15 cellular contexts compared by ENCODE assay signal in genomic region chr20:47790032-47790965, GRCh38. TPM values are rescaled to one million over a fixed set of nuclear protein-coding genes. Genes with fewer than 3 reads are reported as not detected.
A peak's percentile ranks its signal among the peaks of the same experiment; 100 is the strongest.
DNase-seq lines count a peak whose midpoint lies in the region; ATAC-seq, FAIRE-seq and TF ChIP-seq lines count a peak whose summit lies in the region.
"Had no signal": no experiment of that assay in that cellular context is flagged by ENCODE, and none has a peak within 500 bp of the region (broad histone marks: within the 10 kb centered on the region; RNA-seq: fewer than 3 reads in every experiment).

No MANE protein-coding gene starts in this region.

- H3K36me3 ChIP-seq in astrocyte (ENCODE audit: insufficient read depth, low read length) (no peaks in the 10 kb centered on the region), hepatocyte (replicated peaks; ENCODE audit: insufficient read depth, low read depth) (no peaks in the 10 kb centered on the region), uterus (no peaks in the 10 kb centered on the region), Caco-2 (ENCODE audit: control insufficient read depth, insufficient read depth, low read length) (no peaks in the 10 kb centered on the region)

- no peaks in the 10 kb centered on the region for H3K9me3 ChIP-seq in astrocyte (ENCODE audit: insufficient read depth, low read depth, low read length)
- no peaks in the 10 kb centered on the region for H3K9me3 ChIP-seq in hepatocyte (ENCODE audit: low read depth)
- H3K9me3 ChIP-seq in uterus, result no peaks in the 10 kb centered on the region
- H3K9me3 ChIP-seq in Caco-2, result no peaks in the 10 kb centered on the region

- H3K79me2 ChIP-seq in astrocyte (ENCODE audit: insufficient read depth, low read length) (no peaks in the 10 kb centered on the region), hepatocyte (no peaks in the 10 kb centered on the region)
- H3K79me2 ChIP-seq: parathyroid adenoma had no signal

- H3K9me2 ChIP-seq in hepatocyte (replicated peaks; ENCODE audit: insufficient read depth), result no peaks in the 10 kb centered on the region

- no peak for TF ChIP-seq CTCF in astrocyte (IDR thresholded peaks at IDR 0.05; ENCODE audit: insufficient read depth, low read depth, low read length)
- no peak for TF ChIP-seq CTCF in hepatocyte (IDR thresholded peaks at IDR 0.05; ENCODE audit: poor library complexity)
- TF ChIP-seq CTCF in uterus (IDR thresholded peaks at IDR 0.05), result peak in 1 of 4 experiments; percentile 26
- no peak for TF ChIP-seq CTCF in Caco-2 (IDR thresholded peaks at IDR 0.05; ENCODE audit: insufficient read depth in 1 of 2, low read depth in 1 of 2, low read length in 1 of 2, severe bottlenecking in 1 of 2, unreplicated experiment in 1 of 2)

- H3K27ac Mint-ChIP-seq in astrocyte (ENCODE audit: unreplicated experiment) (no peak overlapping the region), Caco-2 (ENCODE audit: unreplicated experiment) (no peak overlapping the region)
- H3K27ac Mint-ChIP-seq in activated T-helper 17 cell treated with anti-CD3 and anti-CD28 coated beads, Interleukin-2, amount 50 U/mL, for 72 hours, result no peak overlapping the region
- H3K27ac Mint-ChIP-seq: activated T-helper 1 cell treated with anti-CD3 and anti-CD28 coated beads, Interleukin-12 subunit alpha, Interleukin-12 subunit beta, Interleukin-2, Interleukin-4 antibody, amounts not matched to agents 30 ng/mL and 10 ng/mL and 1 ng/mL, durations not matched to agents 14 hours and 24 hours and 36 hours had no signal

- no peak overlapping the region for H3K9ac ChIP-seq in astrocyte (ENCODE audit: low read length)
- H3K9ac ChIP-seq: parathyroid adenoma had no signal

- H3K27me3 Mint-ChIP-seq in astrocyte (ENCODE audit: low read depth, unreplicated experiment) (peaks cover 6% of the 10 kb centered on the region), Caco-2 (ENCODE audit: insufficient read depth, unreplicated experiment) (no peaks in the 10 kb centered on the region)
- H3K27me3 Mint-ChIP-seq in activated T-helper 17 cell treated with anti-CD3 and anti-CD28 coated beads, Interleukin-2, amount 50 U/mL, for 72 hours, result peaks cover 45% of the 10 kb centered on the region

- DNase-seq in SIG-M5 treated with dmso at 0.1 percent for 504 hours (lab: John Stamatoyannopoulos, UW; ENCODE audit: unreplicated experiment), result peak; percentile 61
- no peak for DNase-seq in SIG-M5 (lab: John Stamatoyannopoulos, UW)
- DNase-seq in astrocyte (ENCODE audit: low read depth), result peak; percentile 98
- peak; percentile 37 for DNase-seq in hepatocyte (ENCODE audit: low spot score)
- DNase-seq in uterus, result peak; percentile 38 to 69
- no peak for DNase-seq in Caco-2
- DNase-seq in G401 (ENCODE audit: low spot score), result no peak
- DNase-seq: activated CD4-positive, alpha-beta T cell treated with anti-CD3 and anti-CD28 coated beads for 1 hour; DND-41; stimulated activated naive CD4-positive, alpha-beta T cell had no signal

- CTCF ChIA-PET in Caco-2 (lab: Charles Lee), result no interaction called here

- WGBS in hepatocyte (ENCODE audit: low lambda C conversion rate, missing lambda C conversion rate), result 50% methylated on average over 11 of the region's 11 CpGs

- in situ Hi-C loops in G401 (cut with HindIII; ENCODE audit: low sequenced_read_pairs), result no loop called here

- H3K4me2 ChIP-seq in astrocyte (ENCODE audit: low read length) (no peak overlapping the region), hepatocyte (peak overlapping the region; percentile 33)

- no peak for TF ChIP-seq POLR2A in uterus (IDR thresholded peaks at IDR 0.05)

- H3K4me3 ChIP-seq in astrocyte (ENCODE audit: insufficient read depth, low read depth, low read length) (no peak overlapping the region), hepatocyte (no peak overlapping the region), uterus (no peak overlapping the region), Caco-2 (ENCODE audit: low read depth, low read length) (no peak overlapping the region)

- no peak for FAIRE-seq in astrocyte (lab: Jason Lieb, UNC)
- FAIRE-seq: A204.1 had no signal

- H3K27me3 ChIP-seq in astrocyte (ENCODE audit: insufficient read depth, low read length), result no peaks in the 10 kb centered on the region
- no peaks in the 10 kb centered on the region for H3K27me3 ChIP-seq in hepatocyte
- H3K27me3 ChIP-seq in uterus, result no peaks in the 10 kb centered on the region
- no peaks in the 10 kb centered on the region for H3K27me3 ChIP-seq in Caco-2 (replicated peaks; ENCODE audit: control insufficient read depth, insufficient read depth, low read length)

- H4K20me1 ChIP-seq in astrocyte (ENCODE audit: insufficient read depth, low read length), result no peaks in the 10 kb centered on the region
- H4K20me1 ChIP-seq in hepatocyte (ENCODE audit: insufficient read depth, poor library complexity, severe bottlenecking), result no peaks in the 10 kb centered on the region

- no peak for ATAC-seq in activated T-helper 17 cell treated with anti-CD3 and anti-CD28 coated beads, Interleukin-2, amount 50 U/mL, for 72 hours (replicated peaks)

- no peak overlapping the region for H2AFZ ChIP-seq in astrocyte (ENCODE audit: low read depth, low read length)
- no peak overlapping the region for H2AFZ ChIP-seq in hepatocyte
- H2AFZ ChIP-seq: parathyroid adenoma had no signal

- peaks cover 11% of the 10 kb centered on the region for H3K4me1 Mint-ChIP-seq in astrocyte (ENCODE audit: low read depth, unreplicated experiment)
- peaks cover 27% of the 10 kb centered on the region for H3K4me1 Mint-ChIP-seq in Caco-2 (ENCODE audit: low read depth, unreplicated experiment)
- H3K4me1 Mint-ChIP-seq in activated T-helper 17 cell treated with anti-CD3 and anti-CD28 coated beads, Interleukin-2, amount 50 U/mL, for 72 hours, result peaks cover 4% of the 10 kb centered on the region
- H3K4me1 Mint-ChIP-seq: central memory CD8-positive, alpha-beta T cell had no signal

- BruUV-seq in Caco-2 (replicated peaks; lab: Mats Ljungman, UMichigan), result no TSS peak

- H3K9me3 Mint-ChIP-seq in astrocyte (ENCODE audit: unreplicated experiment), result no peaks in the 10 kb centered on the region
- H3K9me3 Mint-ChIP-seq in Caco-2 (ENCODE audit: unreplicated experiment), result no peaks in the 10 kb centered on the region
- no peaks in the 10 kb centered on the region for H3K9me3 Mint-ChIP-seq in activated T-helper 17 cell treated with anti-CD3 and anti-CD28 coated beads, Interleukin-2, amount 50 U/mL, for 72 hours
- H3K9me3 Mint-ChIP-seq: activated T-helper 1 cell treated with anti-CD3 and anti-CD28 coated beads, Interleukin-12 subunit alpha, Interleukin-12 subunit beta, Interleukin-2, Interleukin-4 antibody, amounts not matched to agents 30 ng/mL and 10 ng/mL and 1 ng/mL, durations not matched to agents 14 hours and 24 hours and 36 hours; central memory CD8-positive, alpha-beta T cell had no signal

- H3K4me3 Mint-ChIP-seq in astrocyte (ENCODE audit: unreplicated experiment) (no peak overlapping the region), Caco-2 (ENCODE audit: unreplicated experiment) (no peak overlapping the region)
- H3K4me3 Mint-ChIP-seq in activated T-helper 17 cell treated with anti-CD3 and anti-CD28 coated beads, Interleukin-2, amount 50 U/mL, for 72 hours, result no peak overlapping the region
- H3K4me3 Mint-ChIP-seq: activated T-helper 1 cell treated with anti-CD3 and anti-CD28 coated beads, Interleukin-12 subunit alpha, Interleukin-12 subunit beta, Interleukin-2, Interleukin-4 antibody, amounts not matched to agents 30 ng/mL and 10 ng/mL and 1 ng/mL, durations not matched to agents 14 hours and 24 hours and 36 hours; central memory CD8-positive, alpha-beta T cell had no signal

- POLR2A ChIA-PET in Caco-2 (lab: Charles Lee), result no interaction called here

- H3K36me3 Mint-ChIP-seq in astrocyte (ENCODE audit: low read depth, unreplicated experiment), result no peaks in the 10 kb centered on the region
- peaks cover 9% of the 10 kb centered on the region for H3K36me3 Mint-ChIP-seq in Caco-2 (ENCODE audit: insufficient read depth, unreplicated experiment)
- H3K36me3 Mint-ChIP-seq in activated T-helper 17 cell treated with anti-CD3 and anti-CD28 coated beads, Interleukin-2, amount 50 U/mL, for 72 hours (ENCODE audit: low read depth), result no peaks in the 10 kb centered on the region

- H3K27ac ChIP-seq in astrocyte (ENCODE audit: low read depth, low read length) (no peak overlapping the region), hepatocyte (peak overlapping the region; percentile 15), uterus (peak overlapping the region; percentile 57 to 80)
- H3K27ac ChIP-seq: parathyroid adenoma had no signal

- intact Hi-C loops in uterus (cut with DNase I; ENCODE audit: low total_unique reads) (no loop called here), Caco-2 (cut with micrococcal nuclease; ENCODE audit: unreplicated experiment) (no loop called here)

- peaks cover 21% of the 10 kb centered on the region for H3K4me1 ChIP-seq in astrocyte (ENCODE audit: insufficient read depth, low read length)
- H3K4me1 ChIP-seq in hepatocyte (ENCODE audit: insufficient read depth), result peaks cover 19% of the 10 kb centered on the region
- peaks cover 0 to 4% of the 10 kb centered on the region in 2 donors for H3K4me1 ChIP-seq in uterus
- H3K4me1 ChIP-seq in Caco-2, result peaks cover 5% of the 10 kb centered on the region
- H3K4me1 ChIP-seq: parathyroid adenoma had no signal

RNA-seq across cellular contexts. Expression of gene SULF2, which starts 5.0 kb away (rescaled TPM):
- 115 and 139 TPM in 2 replicates for total RNA-seq in astrocyte
- total RNA-seq in hepatocyte, result 49.0 and 53.7 TPM in 2 replicates
- 51.6 and 66.6 TPM in 2 replicates for polyA plus RNA-seq in hepatocyte
- total RNA-seq in uterus, result 100 to 1,000 TPM in 2 of 4 donors, 10 to 100 TPM in 2; 95.9 to 558 (median 213) TPM
- total RNA-seq in Caco-2 (2022), result 48.6 and 66.1 TPM in 2 replicates
- 1 to 10 TPM; 1.6 to 2.2 TPM for total RNA-seq in activated T-helper 17 cell treated with anti-CD3 and anti-CD28 coated beads, Interleukin-2, amount 50 U/mL, for 72 hours
- total RNA-seq in G401 (2014; rRNA removed; shearing (Covaris generic)), result 27.9 and 44.8 TPM in 2 replicates

Comparison
In these comparisons a context has a peak if more than half of its experiments do, and no peak if none do; other contexts are left out.
1. DNase-seq: peak in SIG-M5 treated with dmso at 0.1 percent for 504 hours (single experiment), astrocyte (single experiment), hepatocyte (single experiment) and uterus (2 of 2); none in SIG-M5 (single experiment), Caco-2 (0 of 2) and G401 (single experiment).